6 cellular contexts compared by ENCODE assay signal in genomic region chr1:32199717-32200072, GRCh38. TPM values are rescaled to one million over a fixed set of nuclear protein-coding genes. Genes with fewer than 3 reads are reported as not detected.
A peak's percentile ranks its signal among the peaks of the same experiment; 100 is the strongest.
DNase-seq lines count a peak whose midpoint lies in the region; TF ChIP-seq lines count a peak whose summit lies in the region.

No MANE protein-coding gene starts in this region.

- no peaks in the 10 kb centered on the region for H3K9me3 ChIP-seq in colonic mucosa

- H3K27ac ChIP-seq in colonic mucosa, result peak overlapping the region; percentile 69

- intact Hi-C loops in colonic mucosa (cut with DNase I) (no loop called here), posterior vena cava (cut with DNase I) (no loop called here)

- H3K4me1 ChIP-seq in colonic mucosa, result peaks cover 3% of the 10 kb centered on the region

- H3K9ac ChIP-seq in colonic mucosa (ENCODE audit: low read depth in 2 of 2, low read length in 2 of 2), result peak overlapping the region in 1 of 2 donors; percentile 56

- TF ChIP-seq CTCF in colonic mucosa (IDR thresholded peaks at IDR 0.05), result no peak

- no peak overlapping the region for H3K4me3 ChIP-seq in colonic mucosa

- no peaks in the 10 kb centered on the region for H3K27me3 ChIP-seq in colonic mucosa

- H3K36me3 ChIP-seq in colonic mucosa, result peaks cover 15% of the 10 kb centered on the region

- DNase-seq in NCI-H1436 (lab: John Stamatoyannopoulos, UW) (peak; percentile 5), NCI-H1436 treated with DMSO at 0.1 percent for 48 hours (lab: John Stamatoyannopoulos, UW) (no peak), colonic mucosa (no peak), posterior vena cava (ENCODE audit: low spot score) (peak; percentile 87), LoVo (ENCODE audit: low spot score) (no peak)
- DNase-seq in stimulated activated CD4-positive, alpha-beta T cell treated with anti-CD3 and anti-CD28 coated beads, Interleukin-2, amount 100 ng/mL, for 48 hours, result no peak

RNA-seq across cellular contexts. Expression of gene CCDC28B, which starts 0.7 kb away (rescaled TPM):
- 1 to 10 TPM; 2.8 to 5.1 TPM for total RNA-seq in colonic mucosa
- 1 to 10 TPM; 7.5 to 8.3 TPM for total RNA-seq in posterior vena cava

RNA-seq across cellular contexts. Expression of gene IQCC, which starts 5.8 kb away (rescaled TPM):
- total RNA-seq in colonic mucosa (1 to 10 TPM; 1.8 to 4.3 TPM), posterior vena cava (1 to 10 TPM in 1 of 2 donors, under 1 TPM in 1; 0.33 to 1.1 TPM)

RNA-seq across cellular contexts. Expression of gene DCDC2B, which starts 9.2 kb away (rescaled TPM):
- not detected for total RNA-seq in colonic mucosa
- not detected for total RNA-seq in posterior vena cava

RNA-seq across cellular contexts. Expression of gene TXLNA, which starts 20.2 kb away (rescaled TPM):
- total RNA-seq in colonic mucosa (10 to 100 TPM; 32.5 to 47.7 TPM), posterior vena cava (10 to 100 TPM; 44.8 to 45.3 TPM)

RNA-seq across cellular contexts. Expression of gene TMEM234, which starts 22.5 kb away (rescaled TPM):
- 10 to 100 TPM; 20.3 to 27.0 TPM for total RNA-seq in colonic mucosa
- total RNA-seq in posterior vena cava, result 10 to 100 TPM; 12.7 to 15.9 TPM

Comparison
In these comparisons a context has a peak if more than half of its experiments do, and no peak if none do; other contexts are left out.
1. DNase-seq: peak in NCI-H1436 (single experiment) and posterior vena cava (single experiment); none in NCI-H1436 treated with DMSO at 0.1 percent for 48 hours (single experiment), colonic mucosa (single experiment), stimulated activated CD4-positive, alpha-beta T cell treated with anti-CD3 and anti-CD28 coated beads, Interleukin-2, amount 100 ng/mL, for 48 hours (0 of 2) and LoVo (single experiment).